17 cellular contexts compared by ENCODE assay signal in the genomic region with DNA sequence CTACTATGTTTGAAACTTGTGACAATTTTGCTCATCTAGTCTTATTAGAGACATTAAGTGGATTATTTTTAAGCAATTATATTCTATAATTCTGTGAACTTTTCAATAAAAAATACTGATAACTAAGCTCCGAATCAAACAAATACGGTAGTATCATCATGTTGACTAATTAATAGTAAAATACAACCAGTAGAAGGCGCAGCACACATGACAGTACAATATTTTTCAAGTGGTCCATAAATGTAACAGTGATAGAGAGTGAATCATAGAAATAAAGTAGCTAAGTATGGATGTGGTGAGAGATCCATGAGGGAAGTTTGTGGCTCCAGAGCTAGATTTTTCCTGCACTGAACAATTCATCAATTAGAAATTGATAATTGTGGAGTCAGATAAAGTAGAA.
DNase-seq lines count a peak whose midpoint lies in the region; ATAC-seq, FAIRE-seq and TF ChIP-seq lines count a peak whose summit lies in the region.
"Had no signal": no experiment of that assay in that cellular context is flagged by ENCODE, and none has a peak within 500 bp of the region (broad histone marks: within the 10 kb centered on the region; RNA-seq: fewer than 3 reads in every experiment).

No MANE protein-coding gene starts in this region.

- H3F3A ChIP-seq in PC-3 (ENCODE audit: low read length, unreplicated experiment) = no peaks in the 10 kb centered on the region

- no peaks in the 10 kb centered on the region for H3K36me3 ChIP-seq in PC-3 (ENCODE audit: low read depth, low read length)
- H3K36me3 ChIP-seq: BLaER1, MG63 had no signal

- H3K27ac ChIP-seq in PC-3 (ENCODE audit: low read length) = no peak overlapping the region
- H3K27ac ChIP-seq: BLaER1 had no signal

- BruUV-seq in PC-3 (replicated peaks; lab: Mats Ljungman, UMichigan) = no TSS peak

- no peaks in the 10 kb centered on the region for H3K9me2 ChIP-seq in PC-3 (replicated peaks; ENCODE audit: low read length)

- POLR2A ChIA-PET in PC-3 (lab: Charles Lee; ENCODE audit: unreplicated experiment) = no interaction called here

- CTCF ChIA-PET in PC-3 (lab: Charles Lee) = interaction anchor here (0.6 to 1.7 kb wide), 4 partner anchors 60 to 666 kb away, joined by 3 to 13 read pairs (median 3); a partner anchor contains a TSS

- H3K79me2 ChIP-seq in PC-3 (ENCODE audit: low read length) = no peaks in the 10 kb centered on the region

- no peaks in the 10 kb centered on the region for H3K9me3 ChIP-seq in PC-3 (ENCODE audit: low read length)
- H3K9me3 ChIP-seq: BLaER1, MG63 had no signal

- TF ChIP-seq CTCF in D721Med (IDR thresholded peaks at IDR 0.05; ENCODE audit: insufficient read depth, missing control alignments) (peak; percentile 13), PC-3 (conservative IDR thresholded peaks at IDR 0.05; ENCODE audit: low read depth, low read length) (peak; percentile 69), fibroblast of pulmonary artery (IDR thresholded peaks at IDR 0.05; ENCODE audit: low read length, missing control alignments) (no peak)

- intact Hi-C loops in PC-3 (cut with micrococcal nuclease) = loop anchor here (1.0 to 10.0 kb wide), 5 partner anchors 60 to 846 kb away; no protein-coding TSS in a partner anchor

- ATAC-seq in PC-3 (peak; percentile 65), GM21390 (IDR thresholded peaks at IDR 0.05; ENCODE audit: unreplicated experiment) (no peak), GM21515 (IDR thresholded peaks at IDR 0.05; ENCODE audit: unreplicated experiment) (no peak)
- ATAC-seq: GM23338, K562 had no signal

- H3K4me1 ChIP-seq in PC-3 (ENCODE audit: insufficient read depth, low read length) = no peaks in the 10 kb centered on the region

- H3K9ac ChIP-seq in PC-3 (ENCODE audit: low read length) = peak overlapping the region; percentile 5; the same call in 1 of the 2 replicates
- H3K9ac ChIP-seq: BLaER1 had no signal

- FAIRE-seq in D721Med (lab: Jason Lieb, UNC) = peak; percentile 73
- FAIRE-seq in HTR-8/SVneo (lab: Jason Lieb, UNC) = no peak
- FAIRE-seq: GM18507, K562 had no signal

- peak overlapping the region; percentile 82 for H3K4me2 ChIP-seq in PC-3 (ENCODE audit: low read length)
- H3K4me2 ChIP-seq: BLaER1, GM23338 had no signal

- H3K4me3 ChIP-seq in PC-3 (ENCODE audit: low read length) (peak overlapping the region; percentile 62), fibroblast of pulmonary artery (replicated peaks; ENCODE audit: low read depth, low read length) (no peak overlapping the region)
- H3K4me3 ChIP-seq: BLaER1, GM23338, K562, MG63 had no signal

- no peaks in the 10 kb centered on the region for H4K20me1 ChIP-seq in PC-3 (ENCODE audit: low read length)
- H4K20me1 ChIP-seq: BLaER1 had no signal

- peak overlapping the region; percentile 77 for H2AFZ ChIP-seq in PC-3 (ENCODE audit: low read length)
- H2AFZ ChIP-seq: GM23338 had no signal

- DNase-seq in D721Med (ENCODE audit: insufficient read length, low spot score) (no peak), HTR-8/SVneo (ENCODE audit: insufficient read length, low spot score) (peak; percentile 3), PC-3 (peak; percentile 54), fibroblast of pulmonary artery (ENCODE audit: low read depth) (peak; percentile 8)
- no peak for DNase-seq in stimulated activated CD4-positive, alpha-beta T cell treated with anti-CD3 and anti-CD28 coated beads, Interleukin-15, amount 100 ng/mL, for 24 hours
- DNase-seq: DMS 273 treated with DMSO at 0.1 percent for 48 hours; MG63; NCI-H1105; NCI-H1694 treated with DMSO at 0.1 percent for 48 hours; NK-92 treated with Interleukin-12 subunit alpha and Interleukin-12 subunit beta, amount 100 ng/mL, for 24 hours; T1000 had no signal

- no peaks in the 10 kb centered on the region for H3K27me3 ChIP-seq in PC-3 (ENCODE audit: low read length)
- H3K27me3 ChIP-seq: BLaER1, MG63 had no signal

Comparison
In these comparisons a context has a peak if more than half of its experiments do, and no peak if none do; other contexts are left out.
1. DNase-seq: peak in HTR-8/SVneo (single experiment), PC-3 (single experiment) and fibroblast of pulmonary artery (single experiment); none in D721Med (single experiment) and stimulated activated CD4-positive, alpha-beta T cell treated with anti-CD3 and anti-CD28 coated beads, Interleukin-15, amount 100 ng/mL, for 24 hours (single experiment).